ENCODE assay signal across 1 cellular context in genomic region chr15:85004551-85004950, GRCh38.
TF ChIP-seq lines count a peak whose summit lies in the region.

No MANE protein-coding gene starts in this region.

TF ChIP-seq in HepG2, 621 proteins besides CTCF, POLR2A, EP300 and RAD21:
- TF ChIP-seq HOMEZ (CRISPR knock-in tag; IDR thresholded peaks at IDR 0.05; ENCODE audit: low read depth) (no peak), KDM2A (CRISPR knock-in tag; IDR thresholded peaks at IDR 0.05; ENCODE audit: borderline replicate concordance, low read depth) (no peak), AGO1 (IDR thresholded peaks at IDR 0.05; ENCODE audit: low read depth, low read length, poor library complexity, severe bottlenecking) (no peak), NCOA2 (CRISPR knock-in tag; IDR thresholded peaks at IDR 0.05) (no peak), RARG (CRISPR knock-in tag; IDR thresholded peaks at IDR 0.05; ENCODE audit: low read depth) (no peak), MAFG (CRISPR knock-in tag; IDR thresholded peaks at IDR 0.05) (no peak), EEA1 (CRISPR knock-in tag; IDR thresholded peaks at IDR 0.05; ENCODE audit: borderline replicate concordance) (no peak), ZNF276 (CRISPR knock-in tag; IDR thresholded peaks at IDR 0.05; ENCODE audit: low read depth) (no peak), ZFP36 (IDR thresholded peaks at IDR 0.05; ENCODE audit: borderline replicate concordance, low read depth, low read length, partially characterized antibody) (no peak), NPAS2 (CRISPR knock-in tag; IDR thresholded peaks at IDR 0.05; ENCODE audit: borderline replicate concordance) (no peak), ZNF563 (CRISPR knock-in tag; IDR thresholded peaks at IDR 0.05) (no peak), ONECUT2 (CRISPR knock-in tag; IDR thresholded peaks at IDR 0.05) (no peak), KDM3A (CRISPR knock-in tag; IDR thresholded peaks at IDR 0.05; ENCODE audit: low read depth) (no peak), SRF (IDR thresholded peaks at IDR 0.05; ENCODE audit: low read depth, low read length) (no peak), ZMYM4 (CRISPR knock-in tag; IDR thresholded peaks at IDR 0.05) (no peak), ZXDC (CRISPR knock-in tag; IDR thresholded peaks at IDR 0.05) (no peak)
